ENCODE assay signal across 28 cellular contexts in genomic region chr18:46649071-46649862, GRCh38. TPM values are rescaled to one million over a fixed set of nuclear protein-coding genes. Genes with fewer than 3 reads are reported as not detected.
DNase-seq lines count a peak whose midpoint lies in the region; ATAC-seq, FAIRE-seq and TF ChIP-seq lines count a peak whose summit lies in the region.
"Had no signal": no experiment of that assay in that cellular context is flagged by ENCODE, and none has a peak within 500 bp of the region (broad histone marks: within the 10 kb centered on the region; RNA-seq: fewer than 3 reads in every experiment).

No MANE protein-coding gene starts in this region.

- no peak overlapping the region for H3K56ac ChIP-seq in H1 (replicated peaks; ENCODE audit: insufficient read length, low read depth, low read length)

- no peak overlapping the region for H2BK12ac ChIP-seq in H1 (ENCODE audit: low read depth, low read length)

- no peak overlapping the region for H3K23ac ChIP-seq in H1 (ENCODE audit: insufficient read length)

- no peak overlapping the region for H3K4me2 ChIP-seq in H1 (ENCODE audit: insufficient read depth in 1 of 2, low read depth in 2 of 2, low read length in 2 of 2)
- H3K4me2 ChIP-seq: BLaER1, PC-9 had no signal

- no peak overlapping the region for H3K4ac ChIP-seq in H1 (replicated peaks; ENCODE audit: insufficient read length, low read depth, low read length)

- 0 out of 2 replicates have a peak overlapping the region, but pooled peaks have one; percentile 82 for H2AK5ac ChIP-seq in H1 (ENCODE audit: low read depth, low read length)

- TF ChIP-seq POLR2A in heart left ventricle (IDR thresholded peaks at IDR 0.05) (no peak), H1 (IDR thresholded peaks at IDR 0.05; ENCODE audit: control extremely low read depth in 1 of 2, low read depth in 2 of 2, low read length in 2 of 2) (no peak)

- no peak overlapping the region for H3K9ac ChIP-seq in H1 (replicated peaks in 1 of 4; ENCODE audit: extremely low read depth in 1 of 4, low read depth in 3 of 4, low read length in 3 of 4)
- H3K9ac ChIP-seq: BLaER1 had no signal

- no peak for TF ChIP-seq EP300 in H1 (IDR thresholded peaks at IDR 0.05; ENCODE audit: borderline replicate concordance in 1 of 2, low read depth in 2 of 2, low read length in 2 of 2)

- intact Hi-C loops in heart left ventricle (cut with DNase I) = loop anchor here in 1 of 10 donors (5.0 kb wide), 1 partner anchor 487 kb away; no protein-coding TSS in a partner anchor
- intact Hi-C loops in right cardiac atrium (cut with DNase I) = no loop called here
- intact Hi-C loops in upper lobe of right lung (cut with DNase I) = loop anchor here (10.0 kb wide), 1 partner anchor 364 kb away; no protein-coding TSS in a partner anchor

- H3K27ac ChIP-seq in heart left ventricle (no peak overlapping the region), right cardiac atrium (ENCODE audit: low read length) (no peak overlapping the region), H1 (ENCODE audit: low read depth, low read length) (no peak overlapping the region), upper lobe of right lung (no peak overlapping the region)
- H3K27ac ChIP-seq: BLaER1, PC-9 had no signal

- TF ChIP-seq RAD21 in H1 (IDR thresholded peaks at IDR 0.05 in 1 of 2, conservative IDR thresholded peaks at IDR 0.05 in 1 of 2; ENCODE audit: low read depth in 2 of 2, low read length in 2 of 2) = no peak

- ATAC-seq in heart left ventricle = peak in 3 of 4 donors; percentile 50 to 73 (median 58)
- ATAC-seq in right cardiac atrium = no peak
- ATAC-seq in upper lobe of right lung = peak; percentile 24
- ATAC-seq: HCT116, HepG2 had no signal

- H3K4me1 ChIP-seq in heart left ventricle = no peaks in the 10 kb centered on the region
- H3K4me1 ChIP-seq in right cardiac atrium (ENCODE audit: control insufficient read depth, insufficient read depth, low read length) = no peaks in the 10 kb centered on the region
- no peaks in the 10 kb centered on the region; a peak in 1 of 7 replicates for H3K4me1 ChIP-seq in H1 (replicated peaks in 1 of 4; ENCODE audit: control insufficient read depth in 3 of 4, insufficient read depth in 4 of 4, low read length in 3 of 4)
- no peaks in the 10 kb centered on the region for H3K4me1 ChIP-seq in upper lobe of right lung
- H3K4me1 ChIP-seq: BLaER1, Caco-2 had no signal

- H3K23me2 ChIP-seq in H1 (ENCODE audit: low read depth, low read length) = no peaks in the 10 kb centered on the region

- FAIRE-seq in H1 (lab: Jason Lieb, UNC) = no peak
- FAIRE-seq in D721Med (lab: Jason Lieb, UNC) = no peak
- FAIRE-seq: A204.1, GM12892, GM19239, HepG2 had no signal

- no peak overlapping the region for H2AFZ ChIP-seq in H1 (ENCODE audit: low read length)
- H2AFZ ChIP-seq: PC-9 had no signal

- H4K5ac ChIP-seq in H1 (ENCODE audit: insufficient read length, low read depth, low read length) = no peak overlapping the region

- no peak overlapping the region for H2BK20ac ChIP-seq in H1 (ENCODE audit: low read length)

- H3K79me1 ChIP-seq in H1 (ENCODE audit: low read depth, low read length) = no peaks in the 10 kb centered on the region

- POLR2A ChIA-PET in H1 (lab: Charles Lee; ENCODE audit: partially characterized antibody) = interaction anchor here (1.4 kb wide), 1 partner anchor 9 kb away, joined by 4 read pairs; no protein-coding TSS in a partner anchor

- H3K27me3 ChIP-seq in heart left ventricle = no peaks in the 10 kb centered on the region
- no peaks in the 10 kb centered on the region for H3K27me3 ChIP-seq in right cardiac atrium (ENCODE audit: control insufficient read depth, insufficient read depth)
- no peaks in the 10 kb centered on the region for H3K27me3 ChIP-seq in H1 (replicated peaks in 1 of 4; ENCODE audit: control insufficient read depth in 3 of 4, extremely low read depth in 1 of 4, insufficient read depth in 3 of 4, low read length in 3 of 4)
- no peaks in the 10 kb centered on the region for H3K27me3 ChIP-seq in upper lobe of right lung
- H3K27me3 ChIP-seq: BLaER1 had no signal

- no peaks in the 10 kb centered on the region for H4K20me1 ChIP-seq in H1 (replicated peaks in 1 of 2; ENCODE audit: control insufficient read depth in 1 of 2, insufficient read depth in 2 of 2, low read length in 2 of 2)
- H4K20me1 ChIP-seq: BLaER1 had no signal

- H3K4me3 ChIP-seq in heart left ventricle = no peak overlapping the region
- H3K4me3 ChIP-seq in right cardiac atrium (ENCODE audit: low read length) = no peak overlapping the region
- no peak overlapping the region for H3K4me3 ChIP-seq in H1 (ENCODE audit: extremely low read depth in 1 of 4, insufficient read depth in 2 of 4, low read depth in 3 of 4, low read length in 4 of 4)
- H3K4me3 ChIP-seq in upper lobe of right lung = no peak overlapping the region
- H3K4me3 ChIP-seq: BLaER1, PC-9 had no signal

- DNase-seq in heart left ventricle (no peak), right cardiac atrium (no peak), H1 (ENCODE audit: low read depth in 1 of 2, low spot score in 2 of 2) (no peak), mesenteric fat pad (ENCODE audit: low spot score) (peak; percentile 47), upper lobe of right lung (no peak), NCI-H187 treated with DMSO at 0.1 percent for 48 hours (lab: John Stamatoyannopoulos, UW) (no peak), D721Med (ENCODE audit: insufficient read length, low spot score) (no peak)
- no peak for DNase-seq in activated CD4-positive, alpha-beta T cell treated with anti-CD3 and anti-CD28 coated beads, Interleukin-2, amount 50 U/mL, for 4 hours
- DNase-seq: Caco-2; CD4-positive, CD25-positive, alpha-beta regulatory T cell; DMS 273 treated with DMSO at 0.1 percent for 48 hours; DMS79 treated with DMSO at 0.1 percent for 48 hours; Karpas-422; NCI-H2029 treated with DMSO at 0.1 percent for 48 hours; NCI-H526 treated with DMSO at 0.1 percent for 48 hours; PC-9; RPMI8226; SHP77 treated with DMSO at 0.1 percent for 48 hours had no signal

- peak overlapping the region; percentile 17; the same call in 1 of the 2 replicates for H4K8ac ChIP-seq in H1 (ENCODE audit: extremely low read depth, insufficient read depth, low read length)

- no peak overlapping the region for H3K18ac ChIP-seq in H1 (ENCODE audit: extremely low read depth, low read length)

- no peaks in the 10 kb centered on the region for H3K79me2 ChIP-seq in H1 (ENCODE audit: control insufficient read depth in 1 of 2, insufficient read depth in 2 of 2, low read length in 2 of 2)

- no peak overlapping the region for H2BK120ac ChIP-seq in H1 (replicated peaks; ENCODE audit: low read depth, low read length)

- H2BK5ac ChIP-seq in H1 (ENCODE audit: low read depth, low read length) = no peak overlapping the region

- H3K36me3 ChIP-seq in heart left ventricle (no peaks in the 10 kb centered on the region), H1 (ENCODE audit: control insufficient read depth in 2 of 4, insufficient read depth in 4 of 4, low read length in 3 of 4) (no peaks in the 10 kb centered on the region), upper lobe of right lung (no peaks in the 10 kb centered on the region)
- H3K36me3 ChIP-seq: BLaER1 had no signal

- no peak for TF ChIP-seq CTCF in heart left ventricle (IDR thresholded peaks at IDR 0.05)
- TF ChIP-seq CTCF in H1 (IDR thresholded peaks at IDR 0.05; ENCODE audit: control extremely low read depth in 1 of 3, insufficient read depth in 1 of 3, low read depth in 1 of 3, low read length in 3 of 3) = no peak
- no peak for TF ChIP-seq CTCF in upper lobe of right lung (IDR thresholded peaks at IDR 0.05)
- TF ChIP-seq CTCF in D721Med (IDR thresholded peaks at IDR 0.05; ENCODE audit: insufficient read depth, missing control alignments) = no peak

- WGBS in heart left ventricle, 4 donors = 51 to 53% (median 52%) methylated on average over 12 of the region's 12 CpGs
- 52% methylated on average over 12 of the region's 12 CpGs for WGBS in right cardiac atrium
- 88% methylated on average over 12 of the region's 12 CpGs; no CpG with 5 or more reads in 1 of the 2 experiments for WGBS in H1 (ENCODE audit: extremely low coverage in 1 of 2, insufficient coverage in 1 of 2, insufficient read length in 1 of 2, insufficient replicate concordance in 2 of 2, low coverage in 1 of 2, low lambda C conversion rate in 2 of 2, missing lambda C conversion rate in 1 of 2), 2 experiments

- no peak overlapping the region for H2BK15ac ChIP-seq in H1 (ENCODE audit: low read length)

- CTCF ChIA-PET in H1 (lab: Charles Lee; ENCODE audit: partially characterized antibody) = interaction anchor here (0.7 to 5.1 kb wide), 11 partner anchors 9 to 368 kb away, joined by 3 to 47 read pairs (median 5); partner anchors contain the start of gene LOXHD1

- no peak overlapping the region for H4K91ac ChIP-seq in H1 (replicated peaks; ENCODE audit: insufficient read length, low read length)

- H3K14ac ChIP-seq in H1 (ENCODE audit: insufficient read length) = no peak overlapping the region

- H3K9me3 ChIP-seq in heart left ventricle (no peaks in the 10 kb centered on the region), right cardiac atrium (ENCODE audit: control insufficient read depth, low read length) (no peaks in the 10 kb centered on the region), H1 (ENCODE audit: insufficient read depth in 2 of 2, low read depth in 1 of 2, low read length in 1 of 2) (no peaks in the 10 kb centered on the region), upper lobe of right lung (no peaks in the 10 kb centered on the region)
- H3K9me3 ChIP-seq: BLaER1, Caco-2 had no signal

TF ChIP-seq in H1, 55 proteins besides CTCF, POLR2A, EP300 and RAD21 (continues in another document):
- no peak for TF ChIP-seq JUN (IDR thresholded peaks at IDR 0.05; ENCODE audit: low read depth, low read length)
- TF ChIP-seq ASH2L (IDR thresholded peaks at IDR 0.05; ENCODE audit: low read length) = no peak
- TF ChIP-seq EZH2 (IDR thresholded peaks at IDR 0.05; ENCODE audit: low read depth, low read length, severe bottlenecking) = no peak
- TF ChIP-seq CBX5 (IDR thresholded peaks at IDR 0.05; ENCODE audit: low read depth, low read length) = no peak
- TF ChIP-seq CREB1 (IDR thresholded peaks at IDR 0.05) = no peak
- TF ChIP-seq TAF7 (optimal IDR thresholded peaks at IDR 0.05; ENCODE audit: borderline replicate concordance, low read depth, low read length) = no peak

RNA-seq across cellular contexts. Expression of gene LOXHD1, which starts 7.8 kb away (rescaled TPM):
- total RNA-seq in heart left ventricle (1 to 10 TPM in 3 of 9 donors, under 1 TPM in 6; 0.19 to 1.9 (median 0.54) TPM), right cardiac atrium (under 1 TPM; 0.15 to 0.54 (median 0.30) TPM), mesenteric fat pad (2.3 TPM), upper lobe of right lung (2.7 TPM)
- polyA plus RNA-seq in heart left ventricle (under 1 TPM; 0.28 to 0.72 TPM), right cardiac atrium (0.34 TPM), H1 (2011; rRNA removed) (0.02 and 0.03 TPM in 2 replicates)
- total RNA-seq in H1 (2021; fragmentation: NEBNext Ultra II Directional; extraction: Animal tissue kit (Norgen Biotek cat#: 25700)) = not detected in 2 replicates
- 0.14 TPM for polyA plus RNA-seq in H1 (2011; cell fraction: cytosol; rRNA removed)
- 0.14 TPM for polyA plus RNA-seq in H1 (2011; cell fraction: nucleus; rRNA removed)
- polyA plus RNA-seq in H1 (2012, experiment 1 of 2) = 0.08 to 0.09 TPM in 2 of 4 replicates, not detected in the others
- polyA plus RNA-seq in H1 (2012, experiment 2 of 2) = not detected
- 0.04 TPM for polyA plus RNA-seq in H1 (2013, experiment 1 of 2)
- polyA plus RNA-seq in H1 (2013, experiment 2 of 2) = 0.06 TPM
- 0.06 and 0.15 TPM in 2 replicates for polyA minus RNA-seq in H1 (2011; rRNA and poly(A)+ RNA removed)
- 0.15 TPM for polyA minus RNA-seq in H1 (2011; cell fraction: cytosol; rRNA and poly(A)+ RNA removed)
- polyA minus RNA-seq in H1 (2011; cell fraction: nucleus; rRNA and poly(A)+ RNA removed) = 0.20 TPM
- total RNA-seq: Caco-2; CD4-positive, CD25-positive, alpha-beta regulatory T cell; H4; HepG2; HT1080; NCI-H460; PC-9 had no signal
- polyA plus RNA-seq: AG04450; CD4-positive, CD25-positive, alpha-beta regulatory T cell; HepG2 had no signal

Comparison
In these comparisons a context has a peak if more than half of its experiments do, and no peak if none do; other contexts are left out.
1. ATAC-seq: peak in heart left ventricle (3 of 4) and upper lobe of right lung (single experiment); none in right cardiac atrium (0 of 2).